25 cellular contexts compared by ENCODE assay signal in genomic region chr7:26480166-26480565, GRCh38.
"Had no signal": no experiment of that assay in that cellular context is flagged by ENCODE, and none has a peak within 500 bp of the region (broad histone marks: within the 10 kb centered on the region; RNA-seq: fewer than 3 reads in every experiment).

No MANE protein-coding gene starts in this region.

- H3K27ac ChIP-seq: heart left ventricle, lower lobe of right lung, pancreas, prostate gland, right atrium auricular region, right lobe of liver, stomach, testis, thyroid gland, transverse colon, upper lobe of left lung had no signal

- H3K27me3 ChIP-seq: pancreas, right atrium auricular region, right lobe of liver, stomach, testis, thyroid gland, transverse colon, upper lobe of left lung had no signal

- ATAC-seq: heart left ventricle; left lobe of liver; left ventricle myocardium superior; lower lobe of right lung; naive thymus-derived CD8-positive, alpha-beta T cell; pancreas; right lobe of liver; stimulated activated naive B cell treated with anti-CD40 and anti-IgM and Interleukin-4, amounts not matched to agents 10 μg/mL and 1 μg/mL and 100 μg/mL, for 72 hours; stimulated activated naive CD8-positive, alpha-beta T cell treated with anti-CD3 and anti-CD28 coated beads, Interleukin-15, Interleukin-2, amounts not matched to agents 100 U/mL and 50 U/mL, for 24 hours had no signal

- DNase-seq: heart left ventricle; hypothalamus; kidney glomerular epithelial cell; left cardiac atrium; left ventricle myocardium superior; lower lobe of right lung; mammary epithelial cell; mesenchymal stem cell; naive thymus-derived CD8-positive, alpha-beta T cell; pancreas; posterior cingulate gyrus; right lobe of liver; stimulated activated CD4-positive, alpha-beta T cell treated with anti-CD3 and anti-CD28 coated beads, Interleukin-1b, Interleukin-23, amount 100 ng/mL, for 48 hours; stimulated activated CD4-positive, alpha-beta T cell treated with anti-CD3 and anti-CD28 coated beads, Interleukin-2, amount 100 ng/mL, for 48 hours; stimulated activated naive B cell treated with anti-CD40 and anti-IgM and Interleukin-4, amounts not matched to agents 10 μg/mL and 1 μg/mL and 100 μg/mL, for 72 hours; stimulated activated naive CD8-positive, alpha-beta T cell treated with anti-CD3 and anti-CD28 coated beads, Interleukin-15, Interleukin-2, amounts not matched to agents 100 U/mL and 50 U/mL, for 24 hours; stomach; testis; transverse colon; upper lobe of left lung had no signal

- H3K9me3 ChIP-seq: lower lobe of right lung, pancreas, prostate gland, right atrium auricular region, right lobe of liver, testis, thyroid gland, transverse colon had no signal

- H3K36me3 ChIP-seq: heart left ventricle, lower lobe of right lung, pancreas, prostate gland, right atrium auricular region, right lobe of liver, stomach, thyroid gland, transverse colon, upper lobe of left lung had no signal

- H3K4me3 ChIP-seq: heart left ventricle, lower lobe of right lung, pancreas, prostate gland, right atrium auricular region, right lobe of liver, smooth muscle cell, stomach, testis, thyroid gland, transverse colon, upper lobe of left lung had no signal

- H3K4me2 ChIP-seq: smooth muscle cell had no signal

- H3K4me1 ChIP-seq: heart left ventricle, lower lobe of right lung, pancreas, prostate gland, right atrium auricular region, right lobe of liver, stomach, testis, thyroid gland, transverse colon, upper lobe of left lung had no signal
